Comparison of ENCODE assay signal across 8 cellular contexts in genomic region chr22:24146791-24147353, GRCh38. TPM values are rescaled to one million over a fixed set of nuclear protein-coding genes. Genes with fewer than 3 reads are reported as not detected.
DNase-seq lines count a peak whose midpoint lies in the region; ATAC-seq and TF ChIP-seq lines count a peak whose summit lies in the region.

No MANE protein-coding gene starts in this region.

- H3K79me1 ChIP-seq in H9 (ENCODE audit: insufficient read depth, low read depth, low read length, poor library complexity, severe bottlenecking): no peaks in the 10 kb centered on the region

- H3K27ac Mint-ChIP-seq in H9: no peak overlapping the region; a peak in 3 of 7 replicates
- H3K27ac Mint-ChIP-seq in T-helper 17 cell: peak overlapping the region; percentile 90
- H3K27ac Mint-ChIP-seq in stimulated activated memory B cell treated with anti-CD40 and anti-IgM and Interleukin-4, amounts not matched to agents 10 μg/mL and 1 μg/mL and 100 μg/mL, for 72 hours: peak overlapping the region; percentile 57

- no peak overlapping the region for H3K4me2 ChIP-seq in H9 (ENCODE audit: insufficient read depth, insufficient read length, low read length)

- H3K23ac ChIP-seq in H9 (ENCODE audit: insufficient read length, low read depth, low read length): no peak overlapping the region

- H4K8ac ChIP-seq in H9 (replicated peaks; ENCODE audit: insufficient read length, low read depth, low read length): no peak overlapping the region

- H3K23me2 ChIP-seq in H9 (ENCODE audit: insufficient read length, low read depth, low read length, poor library complexity, severe bottlenecking): no peaks in the 10 kb centered on the region

- no peaks in the 10 kb centered on the region for H3K79me2 ChIP-seq in H9 (ENCODE audit: insufficient read depth, low read length)

- H3K4me1 ChIP-seq in H9 (ENCODE audit: insufficient read depth, low read length): peaks cover 14% of the 10 kb centered on the region

- H3K27ac ChIP-seq in H9 (ENCODE audit: insufficient read length, low read depth, low read length): peak overlapping the region; percentile 54

- peaks cover 3 to 5% (median 4%) of the 10 kb centered on the region in 3 experiments; a peak in 6 of 7 replicates for H3K36me3 Mint-ChIP-seq in H9 (ENCODE audit: insufficient read depth in 1 of 3, low read depth in 3 of 3)
- peaks cover 2% of the 10 kb centered on the region for H3K36me3 Mint-ChIP-seq in T-helper 17 cell (ENCODE audit: low read depth)
- peaks cover 16% of the 10 kb centered on the region for H3K36me3 Mint-ChIP-seq in stimulated activated memory B cell treated with anti-CD40 and anti-IgM and Interleukin-4, amounts not matched to agents 10 μg/mL and 1 μg/mL and 100 μg/mL, for 72 hours

- H2BK20ac ChIP-seq in H9 (ENCODE audit: low read depth, low read length, poor library complexity, severe bottlenecking): no peak overlapping the region

- H3K4me1 Mint-ChIP-seq in H9 (peaks cover 26 to 36% of the 10 kb centered on the region in 2 experiments), T-helper 17 cell (peaks cover 39% of the 10 kb centered on the region)
- peaks cover 52% of the 10 kb centered on the region for H3K4me1 Mint-ChIP-seq in stimulated activated memory B cell treated with anti-CD40 and anti-IgM and Interleukin-4, amounts not matched to agents 10 μg/mL and 1 μg/mL and 100 μg/mL, for 72 hours

- no peak overlapping the region for H3K18ac ChIP-seq in H9 (ENCODE audit: insufficient read length, low read depth, low read length)

- H2BK120ac ChIP-seq in H9 (ENCODE audit: low read depth, low read length, poor library complexity, severe bottlenecking): no peak overlapping the region

- no peaks in the 10 kb centered on the region for H3K27me3 ChIP-seq in H9 (ENCODE audit: insufficient read depth, low read length)

- no peak overlapping the region for H4K5ac ChIP-seq in H9 (ENCODE audit: insufficient read length, low read depth, low read length)

- H2BK15ac ChIP-seq in H9 (ENCODE audit: low read depth, low read length): no peak overlapping the region

- no peak overlapping the region for H2BK12ac ChIP-seq in H9 (ENCODE audit: insufficient read length, low read depth, low read length)

- H3K27me3 Mint-ChIP-seq in H9 (ENCODE audit: low read depth) (no peaks in the 10 kb centered on the region), T-helper 17 cell (no peaks in the 10 kb centered on the region)
- no peaks in the 10 kb centered on the region for H3K27me3 Mint-ChIP-seq in stimulated activated memory B cell treated with anti-CD40 and anti-IgM and Interleukin-4, amounts not matched to agents 10 μg/mL and 1 μg/mL and 100 μg/mL, for 72 hours

- no peak overlapping the region for H4K91ac ChIP-seq in H9 (ENCODE audit: insufficient read length, low read depth, low read length)

- no peak overlapping the region for H3T11ph ChIP-seq in H9 (ENCODE audit: low read length)

- no peak overlapping the region for H2BK5ac ChIP-seq in H9 (ENCODE audit: insufficient read length, low read length)

- H3K9me3 Mint-ChIP-seq in H9: no peaks in the 10 kb centered on the region
- H3K9me3 Mint-ChIP-seq in stimulated activated memory B cell treated with anti-CD40 and anti-IgM and Interleukin-4, amounts not matched to agents 10 μg/mL and 1 μg/mL and 100 μg/mL, for 72 hours: no peaks in the 10 kb centered on the region

- TF ChIP-seq CTCF in H9 (conservative IDR thresholded peaks at IDR 0.05): no peak

- no peak overlapping the region for H3K9ac ChIP-seq in H9 (ENCODE audit: extremely low read depth, insufficient read length, low read length)

- no peaks in the 10 kb centered on the region for H4K20me1 ChIP-seq in H9 (ENCODE audit: control insufficient read depth, insufficient read depth, insufficient read length)

- H3K4me3 Mint-ChIP-seq in H9 (no peak overlapping the region), T-helper 17 cell (no peak overlapping the region)
- no peak overlapping the region for H3K4me3 Mint-ChIP-seq in stimulated activated memory B cell treated with anti-CD40 and anti-IgM and Interleukin-4, amounts not matched to agents 10 μg/mL and 1 μg/mL and 100 μg/mL, for 72 hours

- no peak overlapping the region for H3K56ac ChIP-seq in H9 (ENCODE audit: insufficient read length, low read depth, low read length)

- no peak overlapping the region for H3K4ac ChIP-seq in H9 (ENCODE audit: low read depth, low read length)

- no peak overlapping the region for H2AFZ ChIP-seq in H9 (ENCODE audit: low read length)

- ATAC-seq in T-helper 17 cell (no peak), left ventricle myocardium superior (peak; percentile 56), GM18870 (IDR thresholded peaks at IDR 0.05; ENCODE audit: unreplicated experiment) (no peak)
- ATAC-seq in stimulated activated memory B cell treated with anti-CD40 and anti-IgM and Interleukin-4, amounts not matched to agents 10 μg/mL and 1 μg/mL and 100 μg/mL, for 72 hours: no peak
- ATAC-seq in stimulated activated naive CD8-positive, alpha-beta T cell treated with anti-CD3 and anti-CD28 coated beads, Interleukin-15, Interleukin-2, amounts not matched to agents 100 U/mL and 50 U/mL, for 24 hours: no peak

- H3K9me3 ChIP-seq in H9 (ENCODE audit: control insufficient read depth, low read depth, low read length) (no peaks in the 10 kb centered on the region), T-helper 17 cell (ENCODE audit: control insufficient read depth, low read length, poor library complexity, severe bottlenecking) (no peaks in the 10 kb centered on the region)

- WGBS in H9 (ENCODE audit: extremely low coverage, insufficient read length, low lambda C conversion rate): no CpG with 5 or more reads among the region's 4 CpGs

- DNase-seq in H9 (peak; percentile 54), T-helper 17 cell (no peak), left ventricle myocardium superior (peak; percentile 63), SW480 (ENCODE audit: low spot score) (no peak), globus pallidus (ENCODE audit: low spot score) (no peak)
- no peak for DNase-seq in stimulated activated naive CD8-positive, alpha-beta T cell treated with anti-CD3 and anti-CD28 coated beads, Interleukin-15, Interleukin-2, amounts not matched to agents 100 U/mL and 50 U/mL, for 24 hours

- no peak overlapping the region for H2AK5ac ChIP-seq in H9 (ENCODE audit: insufficient read length, low read length)

- H3K14ac ChIP-seq in H9 (ENCODE audit: insufficient read depth, low read length): no peak overlapping the region

- intact Hi-C loops in left ventricle myocardium superior (cut with micrococcal nuclease): no loop called here

RNA-seq across cellular contexts. Expression of gene SUSD2, which starts 34.4 kb away (rescaled TPM):
- total RNA-seq in H9 (2021) (3.8 and 4.2 TPM in 2 replicates), T-helper 17 cell (1 to 10 TPM in 1 of 2 donors, under 1 TPM in 1; 0.80 to 1.1 TPM), left ventricle myocardium superior (3.3 TPM)

Comparison
In these comparisons a context has a peak if more than half of its experiments do, and no peak if none do; other contexts are left out.
1. DNase-seq: peak in H9 (single experiment) and left ventricle myocardium superior (single experiment); none in T-helper 17 cell (0 of 3), stimulated activated naive CD8-positive, alpha-beta T cell treated with anti-CD3 and anti-CD28 coated beads, Interleukin-15, Interleukin-2, amounts not matched to agents 100 U/mL and 50 U/mL, for 24 hours (single experiment), SW480 (single experiment) and globus pallidus (single experiment).
2. H3K27ac Mint-ChIP-seq: peak in T-helper 17 cell (single experiment) and stimulated activated memory B cell treated with anti-CD40 and anti-IgM and Interleukin-4, amounts not matched to agents 10 μg/mL and 1 μg/mL and 100 μg/mL, for 72 hours (single experiment); none in H9 (0 of 3).